In genomic region chr5:149782900-149783586, GRCh38 we compare ENCODE assay signal across 27 cellular contexts. TPM values are rescaled to one million over a fixed set of nuclear protein-coding genes. Genes with fewer than 3 reads are reported as not detected.
A peak's percentile ranks its signal among the peaks of the same experiment; 100 is the strongest.
DNase-seq lines count a peak whose midpoint lies in the region; ATAC-seq and TF ChIP-seq lines count a peak whose summit lies in the region.
"Had no signal": no experiment of that assay in that cellular context is flagged by ENCODE, and none has a peak within 500 bp of the region (broad histone marks: within the 10 kb centered on the region; RNA-seq: fewer than 3 reads in every experiment).

No MANE protein-coding gene starts in this region.

- H3K9me2 ChIP-seq in Karpas-422 (replicated peaks; ENCODE audit: insufficient read depth, low read length): no peaks in the 10 kb centered on the region

- CTCF ChIA-PET in activated B cell treated with CpG ODN at 0.5 μM for 24 hours (lab: Charles Lee) (no interaction called here), MCF 10A (lab: Yijun Ruan, JAX) (interaction anchor here (0.5 to 1.2 kb wide), 6 partner anchors 8 to 280 kb away, joined by 3 to 7 read pairs (median 3); no protein-coding TSS in a partner anchor)

- H3K36me3 ChIP-seq in muscle layer of colon (ENCODE audit: insufficient read depth, low read length): no peaks in the 10 kb centered on the region
- no peaks in the 10 kb centered on the region for H3K36me3 ChIP-seq in Karpas-422 (ENCODE audit: insufficient read depth, low read length)
- H3K36me3 ChIP-seq: ascending aorta, neutrophil, upper lobe of right lung had no signal

- no peak overlapping the region for H3K4me3 ChIP-seq in fibroblast of the aortic adventitia (ENCODE audit: low read depth, low read length)
- H3K4me3 ChIP-seq in muscle layer of colon (ENCODE audit: low read depth in 1 of 2, low read length in 2 of 2): no peak overlapping the region
- no peak overlapping the region for H3K4me3 ChIP-seq in Karpas-422 (ENCODE audit: low read length)
- H3K4me3 ChIP-seq: ascending aorta, BLaER1, upper lobe of right lung had no signal

- POLR2A ChIA-PET in activated B cell treated with CpG ODN at 0.5 μM for 24 hours (lab: Charles Lee) (interaction anchor here (0.6 kb wide), 1 partner anchor 19 kb away, joined by 4 read pairs; no protein-coding TSS in a partner anchor), MCF 10A (lab: Yijun Ruan, JAX) (interaction anchor here (0.6 kb wide), 1 partner anchor 1959 kb away, joined by 4 read pairs; no protein-coding TSS in a partner anchor)

- peak overlapping the region; percentile 16 for H3K27ac Mint-ChIP-seq in activated B cell treated with CpG ODN at 0.5 μM for 24 hours
- peak overlapping the region; percentile 22 for H3K27ac Mint-ChIP-seq in stimulated activated naive B cell treated with anti-CD40 and anti-IgM and Interleukin-4, amounts not matched to agents 10 μg/mL and 1 μg/mL and 100 μg/mL, for 72 hours
- H3K27ac Mint-ChIP-seq in MCF 10A (ENCODE audit: low read depth, unreplicated experiment): no peak overlapping the region
- H3K27ac Mint-ChIP-seq in glutamatergic neuron (ENCODE audit: unreplicated experiment): no peak overlapping the region
- H3K27ac Mint-ChIP-seq: activated CD4-positive, alpha-beta T cell treated with anti-CD3 and anti-CD28 coated beads for 36 hours; activated naive CD8-positive, alpha-beta T cell treated with anti-CD3 and anti-CD28 coated beads, Interleukin-2, amount 10 ng/mL, durations not matched to agents 7 days and 5 days; T-helper 2 cell treated with Interferon-gamma antibody and Interleukin-4, amounts not matched to agents 5 μg/mL and 100 μg/mL, for 36 hours had no signal

- H3K27me3 ChIP-seq in muscle layer of colon (ENCODE audit: control insufficient read depth in 1 of 2, insufficient read depth in 2 of 2, low read length in 2 of 2) (no peaks in the 10 kb centered on the region), Karpas-422 (ENCODE audit: low read length) (no peaks in the 10 kb centered on the region)
- H3K27me3 ChIP-seq: ascending aorta, BLaER1, neutrophil, upper lobe of right lung had no signal

- no peak for TF ChIP-seq CTCF in activated B cell treated with CpG ODN at 0.5 μM for 24 hours (IDR thresholded peaks at IDR 0.05)
- no peak for TF ChIP-seq CTCF in fibroblast of the aortic adventitia (IDR thresholded peaks at IDR 0.05; ENCODE audit: insufficient read depth, low read length)
- no peak for TF ChIP-seq CTCF in MCF 10A (IDR thresholded peaks at IDR 0.05; ENCODE audit: unreplicated experiment)
- no peak for TF ChIP-seq CTCF in glutamatergic neuron (IDR thresholded peaks at IDR 0.05; ENCODE audit: partially characterized antibody, unreplicated experiment)

- peak overlapping the region; percentile 7 for H3K27ac ChIP-seq in muscle layer of colon (ENCODE audit: low read depth, low read length)
- no peak overlapping the region for H3K27ac ChIP-seq in Karpas-422 (ENCODE audit: low read length)
- H3K27ac ChIP-seq: ascending aorta, BLaER1, neutrophil, upper lobe of right lung had no signal

- no peaks in the 10 kb centered on the region for H4K20me1 ChIP-seq in Karpas-422 (ENCODE audit: insufficient read depth, low read depth, low read length)

- H3K4me2 ChIP-seq in Karpas-422 (ENCODE audit: low read depth, low read length, poor library complexity, severe bottlenecking): no peak overlapping the region
- H3K4me2 ChIP-seq: BLaER1 had no signal

- BruUV-seq in MCF 10A (replicated peaks; lab: Mats Ljungman, UMichigan): no TSS peak

- H3K4me3 Mint-ChIP-seq in activated B cell treated with CpG ODN at 0.5 μM for 24 hours: no peak overlapping the region
- H3K4me3 Mint-ChIP-seq in stimulated activated naive B cell treated with anti-CD40 and anti-IgM and Interleukin-4, amounts not matched to agents 10 μg/mL and 1 μg/mL and 100 μg/mL, for 72 hours: no peak overlapping the region
- no peak overlapping the region for H3K4me3 Mint-ChIP-seq in MCF 10A (ENCODE audit: unreplicated experiment)
- H3K4me3 Mint-ChIP-seq in glutamatergic neuron (ENCODE audit: unreplicated experiment): no peak overlapping the region
- H3K4me3 Mint-ChIP-seq: activated CD4-positive, alpha-beta T cell treated with anti-CD3 and anti-CD28 coated beads for 36 hours; activated naive CD8-positive, alpha-beta T cell treated with anti-CD3 and anti-CD28 coated beads, Interleukin-2, amount 10 ng/mL, durations not matched to agents 7 days and 5 days; central memory CD8-positive, alpha-beta T cell; T-helper 2 cell treated with Interferon-gamma antibody and Interleukin-4, amounts not matched to agents 5 μg/mL and 100 μg/mL, for 36 hours had no signal

- DNase-seq in activated B cell treated with CpG ODN at 0.5 μM for 24 hours: no peak
- DNase-seq in fibroblast of the aortic adventitia (ENCODE audit: low read depth): peak; percentile 10
- no peak for DNase-seq in stimulated activated naive B cell treated with anti-CD40 and anti-IgM and Interleukin-4, amounts not matched to agents 10 μg/mL and 1 μg/mL and 100 μg/mL, for 72 hours
- no peak for DNase-seq in MCF 10A (ENCODE audit: unreplicated experiment)
- no peak for DNase-seq in Karpas-422
- DNase-seq in glutamatergic neuron: no peak
- no peak for DNase-seq in NCI-H510A treated with DMSO at 0.1 percent for 48 hours (lab: John Stamatoyannopoulos, UW)
- DNase-seq: activated CD4-positive, alpha-beta T cell treated with anti-CD3 and anti-CD28 coated beads for 36 hours; activated effector memory CD4-positive, alpha-beta T cell treated with Interleukin-2 at 50 U/mL for 16 hours; activated naive CD8-positive, alpha-beta T cell treated with anti-CD3 and anti-CD28 coated beads, Interleukin-2, amount 10 ng/mL, durations not matched to agents 7 days and 5 days; activated T-cell treated with anti-CD3 and anti-CD28 coated beads for 4 hours; DMS79; GF-D8; Kasumi-1; mammary epithelial cell; MV-4-11; NCI-H146; NCI-H2107; NCI-H446; stimulated activated CD4-positive, alpha-beta T cell treated with anti-CD3 and anti-CD28 coated beads, Interleukin-2, amount 100 ng/mL, for 48 hours; upper lobe of right lung had no signal

- H3K4me1 ChIP-seq in muscle layer of colon (ENCODE audit: insufficient read depth, low read length) (peaks cover 67% of the 10 kb centered on the region), Karpas-422 (ENCODE audit: low read length) (peaks cover 44% of the 10 kb centered on the region)
- H3K4me1 ChIP-seq: ascending aorta had no signal

- no peaks in the 10 kb centered on the region for H3K27me3 Mint-ChIP-seq in activated B cell treated with CpG ODN at 0.5 μM for 24 hours
- no peaks in the 10 kb centered on the region for H3K27me3 Mint-ChIP-seq in stimulated activated naive B cell treated with anti-CD40 and anti-IgM and Interleukin-4, amounts not matched to agents 10 μg/mL and 1 μg/mL and 100 μg/mL, for 72 hours
- no peaks in the 10 kb centered on the region for H3K27me3 Mint-ChIP-seq in MCF 10A (ENCODE audit: insufficient read depth, unreplicated experiment)
- H3K27me3 Mint-ChIP-seq in glutamatergic neuron (ENCODE audit: unreplicated experiment): peaks cover 8% of the 10 kb centered on the region
- H3K27me3 Mint-ChIP-seq: activated CD4-positive, alpha-beta T cell treated with anti-CD3 and anti-CD28 coated beads for 36 hours; activated naive CD8-positive, alpha-beta T cell treated with anti-CD3 and anti-CD28 coated beads, Interleukin-2, amount 10 ng/mL, durations not matched to agents 7 days and 5 days; central memory CD8-positive, alpha-beta T cell had no signal

- H3K4me1 Mint-ChIP-seq in activated B cell treated with CpG ODN at 0.5 μM for 24 hours (peaks cover 49% of the 10 kb centered on the region), MCF 10A (ENCODE audit: insufficient read depth, unreplicated experiment) (peaks cover 25% of the 10 kb centered on the region), glutamatergic neuron (ENCODE audit: low read depth, unreplicated experiment) (peaks cover 22% of the 10 kb centered on the region)
- peaks cover 41 to 61% of the 10 kb centered on the region in 2 donors for H3K4me1 Mint-ChIP-seq in stimulated activated naive B cell treated with anti-CD40 and anti-IgM and Interleukin-4, amounts not matched to agents 10 μg/mL and 1 μg/mL and 100 μg/mL, for 72 hours
- H3K4me1 Mint-ChIP-seq: central memory CD8-positive, alpha-beta T cell had no signal

- intact Hi-C loops in activated B cell treated with CpG ODN at 0.5 μM for 24 hours (cut with micrococcal nuclease): no loop called here
- intact Hi-C loops in MCF 10A (cut with micrococcal nuclease): no loop called here

- H2AFZ ChIP-seq in Karpas-422 (ENCODE audit: low read length): no peak overlapping the region

- H3K9me3 Mint-ChIP-seq in activated B cell treated with CpG ODN at 0.5 μM for 24 hours (peaks cover 4% of the 10 kb centered on the region), MCF 10A (ENCODE audit: unreplicated experiment) (no peaks in the 10 kb centered on the region), glutamatergic neuron (ENCODE audit: unreplicated experiment) (peaks cover 5% of the 10 kb centered on the region)
- peaks cover 4 to 11% of the 10 kb centered on the region in 2 donors for H3K9me3 Mint-ChIP-seq in stimulated activated naive B cell treated with anti-CD40 and anti-IgM and Interleukin-4, amounts not matched to agents 10 μg/mL and 1 μg/mL and 100 μg/mL, for 72 hours
- H3K9me3 Mint-ChIP-seq: central memory CD8-positive, alpha-beta T cell had no signal

- H3K9me3 ChIP-seq in muscle layer of colon (ENCODE audit: low read length) (no peaks in the 10 kb centered on the region), Karpas-422 (ENCODE audit: low read length) (no peaks in the 10 kb centered on the region)
- H3K9me3 ChIP-seq: ascending aorta, neutrophil, upper lobe of right lung had no signal

- peaks cover 93% of the 10 kb centered on the region for H3K79me2 ChIP-seq in Karpas-422 (ENCODE audit: low read length)

- ATAC-seq in activated B cell treated with CpG ODN at 0.5 μM for 24 hours (ENCODE audit: low read depth): no peak
- peak; percentile 53 to 55 for ATAC-seq in stimulated activated naive B cell treated with anti-CD40 and anti-IgM and Interleukin-4, amounts not matched to agents 10 μg/mL and 1 μg/mL and 100 μg/mL, for 72 hours (replicated peaks)
- ATAC-seq: activated CD4-positive, alpha-beta T cell treated with anti-CD3 and anti-CD28 coated beads for 36 hours; upper lobe of right lung had no signal

- H3K9ac ChIP-seq in muscle layer of colon (ENCODE audit: low read length): no peak overlapping the region
- no peak overlapping the region for H3K9ac ChIP-seq in Karpas-422 (ENCODE audit: low read length)
- H3K9ac ChIP-seq: BLaER1 had no signal

- no peaks in the 10 kb centered on the region for H3K36me3 Mint-ChIP-seq in activated B cell treated with CpG ODN at 0.5 μM for 24 hours (ENCODE audit: low read depth)
- peaks cover 12 to 16% of the 10 kb centered on the region in 2 donors for H3K36me3 Mint-ChIP-seq in stimulated activated naive B cell treated with anti-CD40 and anti-IgM and Interleukin-4, amounts not matched to agents 10 μg/mL and 1 μg/mL and 100 μg/mL, for 72 hours
- peaks cover 3% of the 10 kb centered on the region for H3K36me3 Mint-ChIP-seq in MCF 10A (ENCODE audit: insufficient read depth, unreplicated experiment)
- no peaks in the 10 kb centered on the region for H3K36me3 Mint-ChIP-seq in glutamatergic neuron (ENCODE audit: unreplicated experiment)

RNA-seq across cellular contexts. Expression of gene PPARGC1B, which starts 52.9 kb away (rescaled TPM):
- total RNA-seq in activated B cell treated with CpG ODN at 0.5 μM for 24 hours: 3.7 and 6.4 TPM in 2 replicates
- 0.18 and 2.9 TPM in 2 replicates for total RNA-seq in fibroblast of the aortic adventitia (ENCODE audit: low replicate concordance)
- total RNA-seq in MCF 10A (2022): 4.3 and 7.1 TPM in 2 replicates
- total RNA-seq in Karpas-422 (2014; rRNA removed; shearing (Covaris generic); ENCODE audit: low replicate concordance): 6.1 and 7.0 TPM in 2 replicates
- 4.4 TPM for total RNA-seq in glutamatergic neuron (ENCODE audit: unreplicated experiment)

Comparison
In these comparisons a context has a peak if more than half of its experiments do, and no peak if none do; other contexts are left out.
1. H3K27ac Mint-ChIP-seq: peak in activated B cell treated with CpG ODN at 0.5 μM for 24 hours (single experiment) and stimulated activated naive B cell treated with anti-CD40 and anti-IgM and Interleukin-4, amounts not matched to agents 10 μg/mL and 1 μg/mL and 100 μg/mL, for 72 hours (single experiment); none in MCF 10A (single experiment) and glutamatergic neuron (single experiment).